In genomic region chr17:27962581-27962980, GRCh38 we compare ENCODE assay signal across 7 cellular contexts.
DNase-seq lines count a peak whose midpoint lies in the region; ATAC-seq, FAIRE-seq and TF ChIP-seq lines count a peak whose summit lies in the region.
"Not testable (repeated sequence)": the region's sequence is repeated elsewhere in the genome, so short reads cannot be mapped to it uniquely, and the experiment has no call there.

No MANE protein-coding gene starts in this region.

- POLR2A ChIA-PET in HEK293 (lab: Yijun Ruan, JAX); H1 (lab: Charles Lee; ENCODE audit: partially characterized antibody): not testable (repeated sequence)
- POLR2A ChIA-PET in WTC11 (lab: Charles Lee) (interaction anchor here (1.2 kb wide), 1 partner anchor 11 kb away, joined by 3 read pairs; no protein-coding TSS in a partner anchor), K562 (lab: Yijun Ruan, JAX) (interaction anchor here (0.6 to 1.3 kb wide), 2 partner anchors 13 to 449 kb away, joined by 3 to 4 read pairs; no protein-coding TSS in a partner anchor)

- H3K4me1 ChIP-seq in GM23338 (ENCODE audit: insufficient read depth) = peaks cover 22% of the 10 kb centered on the region; the same call in 1 of the 2 replicates
- H3K4me1 ChIP-seq in HEK293 (ENCODE audit: control insufficient read depth, insufficient read depth, low read length); H1 (replicated peaks in 1 of 4; ENCODE audit: control insufficient read depth in 3 of 4, insufficient read depth in 4 of 4, low read length in 3 of 4): not testable (repeated sequence)
- H3K4me1 ChIP-seq in K562 (replicated peaks in 1 of 2; ENCODE audit: control insufficient read depth in 2 of 2, insufficient read depth in 2 of 2, low read length in 2 of 2) = peaks cover 13 to 26% of the 10 kb centered on the region in 2 experiments

- not testable (repeated sequence) for H3K36me3 ChIP-seq in GM23338 (ENCODE audit: insufficient read depth); HEK293 (ENCODE audit: control insufficient read depth in 2 of 2, insufficient read depth in 1 of 2, low read length in 2 of 2); K562 (ENCODE audit: control insufficient read depth, insufficient read depth, low read length); H1 (ENCODE audit: control insufficient read depth in 2 of 4, insufficient read depth in 4 of 4, low read length in 3 of 4)

- H3K27ac ChIP-seq in GM23338 (ENCODE audit: low read depth); HEK293 (ENCODE audit: extremely low read depth, low read depth, low read length); K562 (ENCODE audit: extremely low read depth, low read depth, low read length); H1 (ENCODE audit: low read depth, low read length): not testable (repeated sequence)

- H2BK15ac ChIP-seq in H1 (ENCODE audit: low read length) = not testable (repeated sequence)

- H2AFZ ChIP-seq in GM23338 = peak overlapping the region; percentile 52
- peak overlapping the region; percentile 75 for H2AFZ ChIP-seq in K562 (ENCODE audit: low read depth, low read length)
- not testable (repeated sequence) for H2AFZ ChIP-seq in H1 (ENCODE audit: low read length)

- H2BK120ac ChIP-seq in H1 (replicated peaks; ENCODE audit: low read depth, low read length) = not testable (repeated sequence)

- not testable (repeated sequence) for H2AK5ac ChIP-seq in H1 (ENCODE audit: low read depth, low read length)

- not testable (repeated sequence) for H3K79me1 ChIP-seq in H1 (ENCODE audit: low read depth, low read length)

- DNase-seq in GM23338 (ENCODE audit: low spot score); WTC11 (ENCODE audit: low spot score); K562 (ENCODE audit: extremely low read depth in 1 of 4, low spot score in 3 of 4); H1 (ENCODE audit: low read depth in 1 of 2, low spot score in 2 of 2): not testable (repeated sequence)
- peak; percentile 44 for DNase-seq in epithelial cell of proximal tubule (ENCODE audit: low read depth)
- DNase-seq in kidney tubule cell (ENCODE audit: low spot score) = peak; percentile 16

- not testable (repeated sequence) for H2BK5ac ChIP-seq in H1 (ENCODE audit: low read depth, low read length)

- H3K27me3 Mint-ChIP-seq in GM23338 (ENCODE audit: insufficient read depth, low read depth, poor library complexity); WTC11 (ENCODE audit: low read depth): not testable (repeated sequence)

- not testable (repeated sequence) for BruUV-seq in K562 (replicated peaks; lab: Mats Ljungman, UMichigan)

- peaks cover 25% of the 10 kb centered on the region for H3K4me1 Mint-ChIP-seq in GM23338
- H3K4me1 Mint-ChIP-seq in WTC11 = peaks cover 36% of the 10 kb centered on the region

- FAIRE-seq in K562 (lab: Jason Lieb, UNC); H1 (lab: Jason Lieb, UNC): not testable (repeated sequence)

- not testable (repeated sequence) for TF ChIP-seq CTCF in GM23338 (conservative IDR thresholded peaks at IDR 0.05; ENCODE audit: low read depth in 2 of 2); HEK293 (tag by site-specific recombination; IDR thresholded peaks at IDR 0.05); WTC11 (IDR thresholded peaks at IDR 0.05); K562 (IDR thresholded peaks at IDR 0.05 in 2 of 3, conservative IDR thresholded peaks at IDR 0.05 in 1 of 3; ENCODE audit: insufficient read depth in 2 of 3, low read depth in 1 of 3, low read length in 3 of 3); H1 (IDR thresholded peaks at IDR 0.05; ENCODE audit: control extremely low read depth in 1 of 3, insufficient read depth in 1 of 3, low read depth in 1 of 3, low read length in 3 of 3); epithelial cell of proximal tubule (conservative IDR thresholded peaks at IDR 0.05; ENCODE audit: low read depth, low read length)

- H3K4me3 Mint-ChIP-seq in GM23338, WTC11: not testable (repeated sequence)

- CTCF ChIA-PET in HEK293 (lab: Yijun Ruan, JAX); WTC11 (lab: Charles Lee); K562 (lab: Yijun Ruan, JAX; ENCODE audit: low intra/inter-chr PET ratio): not testable (repeated sequence)
- CTCF ChIA-PET in H1 (lab: Charles Lee; ENCODE audit: partially characterized antibody) = interaction anchor here (1.1 to 1.3 kb wide), 2 partner anchors 20 to 589 kb away, joined by 3 to 4 read pairs; no protein-coding TSS in a partner anchor

- H3K56ac ChIP-seq in H1 (replicated peaks; ENCODE audit: insufficient read length, low read depth, low read length) = not testable (repeated sequence)

- H3K4me2 ChIP-seq in GM23338; K562 (ENCODE audit: insufficient read depth, low read length); H1 (ENCODE audit: insufficient read depth in 1 of 2, low read depth in 2 of 2, low read length in 2 of 2): not testable (repeated sequence)

- H3K9me3 Mint-ChIP-seq in GM23338, WTC11: not testable (repeated sequence)

- ATAC-seq in GM23338, WTC11, K562: not testable (repeated sequence)

- not testable (repeated sequence) for H3K4me3 ChIP-seq in GM23338; HEK293 (ENCODE audit: low read depth, low read length); K562; H1 (ENCODE audit: extremely low read depth in 1 of 4, insufficient read depth in 2 of 4, low read depth in 3 of 4, low read length in 4 of 4); epithelial cell of proximal tubule (ENCODE audit: low read depth, low read length)

- not testable (repeated sequence) for H4K20me1 ChIP-seq in GM23338 (replicated peaks; ENCODE audit: insufficient read depth); K562 (replicated peaks; ENCODE audit: control insufficient read depth, insufficient read depth, low read length); H1 (replicated peaks in 1 of 2; ENCODE audit: control insufficient read depth in 1 of 2, insufficient read depth in 2 of 2, low read length in 2 of 2)

- H3K4ac ChIP-seq in H1 (replicated peaks; ENCODE audit: insufficient read length, low read depth, low read length) = not testable (repeated sequence)

- not testable (repeated sequence) for H3K9me2 ChIP-seq in GM23338 (ENCODE audit: insufficient read depth)

- peak overlapping the region; percentile 46; the same call in 1 of the 2 replicates for H2BK12ac ChIP-seq in H1 (ENCODE audit: low read depth, low read length)

- H3K9me1 ChIP-seq in K562 (ENCODE audit: control insufficient read depth, insufficient read depth, low read length) = not testable (repeated sequence)

- H3K23ac ChIP-seq in H1 (ENCODE audit: insufficient read length) = not testable (repeated sequence)

- not testable (repeated sequence) for H3K23me2 ChIP-seq in H1 (ENCODE audit: low read depth, low read length)

- not testable (repeated sequence) for H3K9ac ChIP-seq in K562 (ENCODE audit: insufficient read depth in 1 of 2, low read depth in 2 of 2, low read length in 2 of 2); H1 (replicated peaks in 1 of 4; ENCODE audit: extremely low read depth in 1 of 4, low read depth in 3 of 4, low read length in 3 of 4)

- TF ChIP-seq RAD21 in K562 (CRISPR knock-in tag; conservative IDR thresholded peaks at IDR 0.05 in 1 of 2, IDR thresholded peaks at IDR 0.05 in 1 of 2); H1 (IDR thresholded peaks at IDR 0.05 in 1 of 2, conservative IDR thresholded peaks at IDR 0.05 in 1 of 2; ENCODE audit: low read depth in 2 of 2, low read length in 2 of 2): not testable (repeated sequence)

- WGBS in K562 (ENCODE audit: insufficient coverage, low coverage, missing lambda C conversion rate) = 28% methylated on average over 3 of the region's 3 CpGs
- 90% methylated on average over 3 of the region's 3 CpGs; no CpG with 5 or more reads in 1 of the 2 experiments for WGBS in H1 (ENCODE audit: extremely low coverage in 1 of 2, insufficient coverage in 1 of 2, insufficient read length in 1 of 2, insufficient replicate concordance in 2 of 2, low coverage in 1 of 2, low lambda C conversion rate in 2 of 2, missing lambda C conversion rate in 1 of 2), 2 experiments

- TF ChIP-seq EP300 in K562 (IDR thresholded peaks at IDR 0.05; ENCODE audit: low read length); H1 (IDR thresholded peaks at IDR 0.05; ENCODE audit: borderline replicate concordance in 1 of 2, low read depth in 2 of 2, low read length in 2 of 2): not testable (repeated sequence)

- not testable (repeated sequence) for H3K14ac ChIP-seq in H1 (ENCODE audit: insufficient read length)

- not testable (repeated sequence) for H3K9me3 ChIP-seq in HEK293 (ENCODE audit: control insufficient read depth, insufficient read depth, low read depth, low read length); K562 (replicated peaks; ENCODE audit: control insufficient read depth, insufficient read depth, low read depth, low read length); H1 (ENCODE audit: insufficient read depth in 2 of 2, low read depth in 1 of 2, low read length in 1 of 2)

- in situ Hi-C loops in K562 (cut with MboI) = not testable (repeated sequence)

- H3F3A ChIP-seq in GM23338 (replicated peaks; ENCODE audit: low read depth) = not testable (repeated sequence)

- not testable (repeated sequence) for H3K79me2 ChIP-seq in GM23338 (replicated peaks; ENCODE audit: insufficient read depth); K562 (ENCODE audit: control insufficient read depth, insufficient read depth, low read length); H1 (ENCODE audit: control insufficient read depth in 1 of 2, insufficient read depth in 2 of 2, low read length in 2 of 2)

- not testable (repeated sequence) for H4K8ac ChIP-seq in H1 (ENCODE audit: extremely low read depth, insufficient read depth, low read length)

- not testable (repeated sequence) for H3K36me3 Mint-ChIP-seq in GM23338 (ENCODE audit: low read depth); WTC11

- H3K27me3 ChIP-seq in GM23338 (ENCODE audit: insufficient read depth); K562 (ENCODE audit: control insufficient read depth in 2 of 2, insufficient read depth in 2 of 2, low read length in 2 of 2); H1 (replicated peaks in 1 of 4; ENCODE audit: control insufficient read depth in 3 of 4, extremely low read depth in 1 of 4, insufficient read depth in 3 of 4, low read length in 3 of 4): not testable (repeated sequence)

- H3K27ac Mint-ChIP-seq in GM23338, WTC11: not testable (repeated sequence)

- not testable (repeated sequence) for H2BK20ac ChIP-seq in H1 (ENCODE audit: low read length)

- H3K18ac ChIP-seq in H1 (ENCODE audit: extremely low read depth, low read length) = not testable (repeated sequence)

- TF ChIP-seq POLR2A in K562 (conservative IDR thresholded peaks at IDR 0.05); H1 (IDR thresholded peaks at IDR 0.05; ENCODE audit: control extremely low read depth in 1 of 2, low read depth in 2 of 2, low read length in 2 of 2): not testable (repeated sequence)

- H4K5ac ChIP-seq in H1 (ENCODE audit: insufficient read length, low read depth, low read length) = not testable (repeated sequence)

- H4K91ac ChIP-seq in H1 (replicated peaks; ENCODE audit: insufficient read length, low read length) = not testable (repeated sequence)

- intact Hi-C loops in K562 (cut with micrococcal nuclease) = not testable (repeated sequence)
